16 cellular contexts compared by ENCODE assay signal in genomic region chr7:127619681-127620405, GRCh38. TPM values are rescaled to one million over a fixed set of nuclear protein-coding genes. Genes with fewer than 3 reads are reported as not detected.
A peak's percentile ranks its signal among the peaks of the same experiment; 100 is the strongest.
DNase-seq lines count a peak whose midpoint lies in the region; ATAC-seq, FAIRE-seq and TF ChIP-seq lines count a peak whose summit lies in the region.
"Had no signal": no experiment of that assay in that cellular context is flagged by ENCODE, and none has a peak within 500 bp of the region (broad histone marks: within the 10 kb centered on the region; RNA-seq: fewer than 3 reads in every experiment).

No MANE protein-coding gene starts in this region.

- H3K36me3 ChIP-seq in GM06990 (ENCODE audit: control insufficient read depth, insufficient read depth, low read length) (no peaks in the 10 kb centered on the region), lung (ENCODE audit: control insufficient read depth in 2 of 2, insufficient read depth in 2 of 2, low read length in 2 of 2) (no peaks in the 10 kb centered on the region), kidney (ENCODE audit: control insufficient read depth in 1 of 2, insufficient read depth in 2 of 2, low read length in 2 of 2) (no peaks in the 10 kb centered on the region)
- H3K36me3 ChIP-seq: HAP-1, heart left ventricle, transverse colon had no signal

- FAIRE-seq in kidney (lab: Jason Lieb, UNC): no peak

- TF ChIP-seq CTCF in GM06990 (IDR thresholded peaks at IDR 0.05; ENCODE audit: insufficient read depth, low read length, poor library complexity, severe bottlenecking) (no peak), lung (IDR thresholded peaks at IDR 0.05; ENCODE audit: control extremely low read depth, extremely low read depth) (no peak), kidney (IDR thresholded peaks at IDR 0.05; ENCODE audit: borderline replicate concordance, extremely low read depth, insufficient read depth) (no peak), lower leg skin (IDR thresholded peaks at IDR 0.05) (no peak)

- peak; percentile 21; the same call in 2 of the 3 replicates for ATAC-seq in SK-N-SH treated with all-trans-retinoic acid at 6 μM for 48 hours
- peak; percentile 20 for ATAC-seq in lung (ENCODE audit: insufficient read depth, low FRiP score)
- ATAC-seq: sciatic nerve had no signal

- H3K4me3 ChIP-seq in GM06990 (replicated peaks; ENCODE audit: low read depth, low read length): no peak overlapping the region
- H3K4me3 ChIP-seq in lung: no peak overlapping the region
- no peak overlapping the region for H3K4me3 ChIP-seq in kidney (ENCODE audit: low read length in 2 of 2)
- no peak overlapping the region for H3K4me3 ChIP-seq in lower leg skin (ENCODE audit: low read depth, poor library complexity, severe bottlenecking)
- H3K4me3 ChIP-seq: HAP-1, heart left ventricle, transverse colon had no signal

- H3K4me1 ChIP-seq in lung (ENCODE audit: control insufficient read depth in 2 of 2, insufficient read depth in 2 of 2, low read length in 2 of 2) (no peaks in the 10 kb centered on the region), kidney (ENCODE audit: control insufficient read depth in 1 of 2, insufficient read depth in 1 of 2, low read depth in 1 of 2, low read length in 2 of 2) (no peaks in the 10 kb centered on the region)
- H3K4me1 ChIP-seq: HAP-1, transverse colon had no signal

- DNase-seq in GM06990 (ENCODE audit: extremely low read depth, insufficient read length) (peak; percentile 22), lung (ENCODE audit: low spot score) (no peak), kidney (no peak), lower leg skin (ENCODE audit: low spot score in 2 of 2) (no peak), NAMALWA (ENCODE audit: low spot score) (no peak)
- DNase-seq: activated CD8-positive, alpha-beta memory T cell treated with anti-CD3 and anti-CD28 coated beads, Interleukin-2, amount 50 U/mL, for 48 hours; CD4-positive, alpha-beta T cell; effector CD8-positive, alpha-beta T cell; heart left ventricle; SIG-M5; transverse colon had no signal

- H3K9me3 ChIP-seq in lung (ENCODE audit: control insufficient read depth in 2 of 2, insufficient read depth in 1 of 2, low read length in 1 of 2) (no peaks in the 10 kb centered on the region), kidney (ENCODE audit: control insufficient read depth in 1 of 2, low read length in 2 of 2) (no peaks in the 10 kb centered on the region)
- H3K9me3 ChIP-seq: HAP-1, heart left ventricle, transverse colon had no signal

- no peak overlapping the region for H3K9ac ChIP-seq in kidney (ENCODE audit: low read length in 2 of 2)

- peaks cover 5% of the 10 kb centered on the region for H3K27me3 ChIP-seq in GM06990 (replicated peaks; ENCODE audit: control insufficient read depth, insufficient read depth, low read length)
- peaks cover 13% of the 10 kb centered on the region for H3K27me3 ChIP-seq in lung (ENCODE audit: control insufficient read depth, insufficient read depth)

- TF ChIP-seq POLR2A in lower leg skin (IDR thresholded peaks at IDR 0.05): no peak

- H3K27ac ChIP-seq in lung (ENCODE audit: low read depth in 1 of 2, low read length in 1 of 2) (no peak overlapping the region), kidney (ENCODE audit: low read depth in 2 of 2, low read length in 2 of 2) (no peak overlapping the region)
- H3K27ac ChIP-seq: heart left ventricle, transverse colon had no signal

- WGBS in lung, 2 donors: 11 to 14% methylated on average over 27 of the region's 27 CpGs
- 9 to 12% methylated on average over 18 to 27 of the region's 27 CpGs for WGBS in lower leg skin, 2 donors

- intact Hi-C loops in kidney (cut with DNase I) (no loop called here), lower leg skin (cut with DNase I; ENCODE audit: low total_unique reads) (no loop called here)

TF ChIP-seq in SK-N-SH treated with all-trans-retinoic acid at 6 μM for 48 hours, 23 proteins besides CTCF, POLR2A, EP300 and RAD21 (continues in another document):
- TF ChIP-seq CREB5 (CRISPR knock-in tag; IDR thresholded peaks at IDR 0.05; ENCODE audit: low read depth): no peak
- no peak for TF ChIP-seq SNAI2 (CRISPR knock-in tag; IDR thresholded peaks at IDR 0.05)
- TF ChIP-seq OSR1 (CRISPR knock-in tag; IDR thresholded peaks at IDR 0.05): no peak
- TF ChIP-seq CSRNP3 (CRISPR knock-in tag; IDR thresholded peaks at IDR 0.05): no peak
- no peak for TF ChIP-seq RARB (CRISPR knock-in tag; IDR thresholded peaks at IDR 0.05)
- no peak for TF ChIP-seq PPARA (CRISPR knock-in tag; IDR thresholded peaks at IDR 0.05; ENCODE audit: borderline replicate concordance)
- no peak for TF ChIP-seq TSHZ2 (CRISPR knock-in tag; IDR thresholded peaks at IDR 0.05)
- TF ChIP-seq ZNF8 (CRISPR knock-in tag; IDR thresholded peaks at IDR 0.05): no peak
- no peak for TF ChIP-seq ZC3H10 (CRISPR knock-in tag; IDR thresholded peaks at IDR 0.05)
- TF ChIP-seq ZFP3 (CRISPR knock-in tag; IDR thresholded peaks at IDR 0.05): no peak

RNA-seq across cellular contexts. Expression of gene PAX4, which starts 1.9 kb away (rescaled TPM):
- total RNA-seq in lung (not detected), kidney (not detected), lower leg skin (not detected)
- polyA plus RNA-seq in lung (not detected), kidney (ENCODE audit: insufficient read depth, low read depth, low replicate concordance) (not detected)
- total RNA-seq: CD4-positive, alpha-beta T cell; heart left ventricle; NCI-H460; sciatic nerve had no signal
- polyA plus RNA-seq: adipose tissue, heart left ventricle had no signal

RNA-seq across cellular contexts. Expression of gene FSCN3, which starts 26.3 kb away (rescaled TPM):
- total RNA-seq in lung (1 to 10 TPM in 1 of 2 donors, not detected in 1; 1.6 TPM), kidney (0.57 TPM), lower leg skin (1 to 10 TPM in 3 of 4 donors, not detected in 1; 1.6 to 3.7 (median 2.2) TPM)
- polyA plus RNA-seq in lung (under 1 TPM; 0.27 to 0.51 TPM), kidney (ENCODE audit: insufficient read depth, low read depth, low replicate concordance) (1.2 TPM)

RNA-seq across cellular contexts. Expression of gene ARF5, which starts 31.6 kb away (rescaled TPM):
- 100 to 1,000 TPM; 115 to 127 TPM for total RNA-seq in lung
- polyA plus RNA-seq in lung: 100 to 1,000 TPM; 192 to 239 TPM
- total RNA-seq in kidney: 132 TPM
- polyA plus RNA-seq in kidney (ENCODE audit: insufficient read depth, low read depth, low replicate concordance): 223 TPM
- total RNA-seq in lower leg skin: 100 to 1,000 TPM; 187 to 270 (median 237) TPM

RNA-seq across cellular contexts. Expression of gene SND1, which starts 32.2 kb away (rescaled TPM):
- total RNA-seq in lung (100 to 1,000 TPM; 142 to 210 TPM), kidney (154 TPM), lower leg skin (10 to 100 TPM; 62.0 to 89.4 (median 82.1) TPM)
- polyA plus RNA-seq in lung (100 to 1,000 TPM in 1 of 2 donors, 10 to 100 TPM in 1; 94.5 to 132 TPM), kidney (ENCODE audit: insufficient read depth, low read depth, low replicate concordance) (83.0 TPM)

RNA-seq across cellular contexts. Expression of gene GCC1, which starts 34.4 kb away (rescaled TPM):
- total RNA-seq in lung: 10 to 100 TPM; 12.4 to 15.8 TPM
- 10 to 100 TPM in 1 of 2 donors, 1 to 10 TPM in 1; 3.5 to 11.7 TPM for polyA plus RNA-seq in lung
- 16.7 TPM for total RNA-seq in kidney
- 6.9 TPM for polyA plus RNA-seq in kidney (ENCODE audit: insufficient read depth, low read depth, low replicate concordance)
- total RNA-seq in lower leg skin: 10 to 100 TPM; 20.2 to 27.2 (median 22.1) TPM
